8 cellular contexts compared by ENCODE assay signal in the genomic region with DNA sequence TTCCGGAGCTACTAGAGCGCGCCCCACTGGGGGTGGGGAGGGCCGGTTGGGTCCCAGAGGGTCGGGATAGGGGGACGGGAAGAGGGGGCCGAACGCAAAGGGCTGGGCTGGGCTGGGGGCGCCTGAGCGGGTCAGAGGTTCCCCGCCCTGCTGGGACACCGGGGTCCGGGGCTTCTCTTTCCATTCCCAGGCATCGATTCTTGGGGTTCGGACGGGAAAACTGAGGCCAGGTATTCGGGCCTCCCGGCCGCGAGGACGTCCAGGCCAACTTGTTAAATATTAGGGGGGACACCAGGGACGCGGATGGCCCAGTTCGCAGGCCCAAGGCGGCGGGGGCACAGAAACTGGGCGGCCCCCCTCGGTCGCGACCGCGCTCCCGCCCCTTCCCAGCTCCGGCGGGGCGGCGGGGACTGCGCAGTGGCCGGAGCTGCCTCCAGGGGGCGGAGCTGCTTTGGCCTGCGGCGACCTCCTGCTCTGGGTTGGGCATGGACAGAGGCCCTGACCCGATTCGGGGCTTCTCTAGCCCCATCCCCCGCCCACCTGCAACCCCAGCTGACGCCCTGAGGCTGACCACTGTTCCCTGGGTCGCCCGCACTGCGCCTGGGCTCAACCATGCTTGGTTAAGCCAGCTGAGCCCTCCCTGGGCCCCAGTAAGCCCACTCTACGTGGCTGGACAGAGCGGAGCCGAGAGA. TPM values are rescaled to one million over a fixed set of nuclear protein-coding genes. Genes with fewer than 3 reads are reported as not detected.
DNase-seq lines count a peak whose midpoint lies in the region; ATAC-seq and TF ChIP-seq lines count a peak whose summit lies in the region.

No MANE protein-coding gene starts in this region.

- no peaks in the 10 kb centered on the region for H3K27me3 Mint-ChIP-seq in activated naive CD8-positive, alpha-beta T cell treated with anti-CD3 and anti-CD28 coated beads for 36 hours

- peak; percentile 17 for TF ChIP-seq POLR2A in ovary (IDR thresholded peaks at IDR 0.05)

- TF ChIP-seq EP300 in ovary (IDR thresholded peaks at IDR 0.05) = no peak

- peak overlapping the region; percentile 78 for H3K4me3 ChIP-seq in PC-9
- peak overlapping the region; percentile 79 for H3K4me3 ChIP-seq in ovary

- H3K36me3 Mint-ChIP-seq in activated naive CD8-positive, alpha-beta T cell treated with anti-CD3 and anti-CD28 coated beads for 36 hours = peaks cover 14% of the 10 kb centered on the region

- H3K36me3 ChIP-seq in PC-9 (ENCODE audit: low read depth) (no peaks in the 10 kb centered on the region), ovary (no peaks in the 10 kb centered on the region)

- H3K4me1 Mint-ChIP-seq in activated naive CD8-positive, alpha-beta T cell treated with anti-CD3 and anti-CD28 coated beads for 36 hours = peaks cover 20% of the 10 kb centered on the region

- POLR2A ChIA-PET in PC-9 (lab: Charles Lee; ENCODE audit: unreplicated experiment) = interaction anchor here (0.6 kb wide), 1 partner anchor 10 kb away, joined by 6 read pairs; no protein-coding TSS in a partner anchor

- TSS peak; percentile 62 for BruUV-seq in PC-9 (replicated peaks; lab: Mats Ljungman, UMichigan)

- H3K9me3 Mint-ChIP-seq in activated naive CD8-positive, alpha-beta T cell treated with anti-CD3 and anti-CD28 coated beads for 36 hours = no peaks in the 10 kb centered on the region

- H3K4me1 ChIP-seq in PC-9 (replicated peaks; ENCODE audit: insufficient read depth) = peaks cover 10% of the 10 kb centered on the region; the same call in 1 of the 2 replicates
- peaks cover 14% of the 10 kb centered on the region for H3K4me1 ChIP-seq in ovary (ENCODE audit: insufficient read depth)

- ATAC-seq in HG03045 (IDR thresholded peaks at IDR 0.05; ENCODE audit: unreplicated experiment) (peak; percentile 25), Right ventricle myocardium superior (ENCODE audit: poor library complexity) (peak; percentile 76)

- H3K9me3 ChIP-seq in PC-9 (ENCODE audit: insufficient read depth, low read depth) = no peaks in the 10 kb centered on the region
- no peaks in the 10 kb centered on the region for H3K9me3 ChIP-seq in ovary

- peaks cover 19% of the 10 kb centered on the region for H4K20me1 ChIP-seq in PC-9 (ENCODE audit: insufficient read depth)

- H3K79me2 ChIP-seq in PC-9 (ENCODE audit: low read depth) = peaks cover 30% of the 10 kb centered on the region

- H3K4me2 ChIP-seq in PC-9 = peak overlapping the region; percentile 87

- H3K27ac ChIP-seq in PC-9 (peak overlapping the region; percentile 83), ovary (peak overlapping the region; percentile 18 to 87)

- H2AFZ ChIP-seq in PC-9 = peak overlapping the region; percentile 79

- no peaks in the 10 kb centered on the region for H3F3A ChIP-seq in PC-9 (ENCODE audit: insufficient read depth, low read depth)

- peak; percentile 76 for DNase-seq in NCI-H82 (lab: John Stamatoyannopoulos, UW)
- no peak for DNase-seq in NCI-H82 treated with DMSO at 0.1 percent for 48 hours (lab: John Stamatoyannopoulos, UW; ENCODE audit: unreplicated experiment)
- peak in 1 of 2 experiments; percentile 76 for DNase-seq in PC-9
- peak; percentile 78 for DNase-seq in activated naive CD8-positive, alpha-beta T cell treated with anti-CD3 and anti-CD28 coated beads for 36 hours
- DNase-seq in Right ventricle myocardium superior = peak; percentile 89
- peak; percentile 70 to 85 (median 81) for DNase-seq in ovary
- DNase-seq in dedifferentiated amniotic fluid mesenchymal stem cell (ENCODE audit: extremely low spot score) = no peak

- CTCF ChIA-PET in PC-9 (lab: Charles Lee) = interaction anchor here (0.9 kb wide), 1 partner anchor 32 kb away, joined by 4 read pairs; no protein-coding TSS in a partner anchor

- TF ChIP-seq CTCF in PC-9 (conservative IDR thresholded peaks at IDR 0.05) (peak; percentile 71), ovary (IDR thresholded peaks at IDR 0.05) (peak; percentile 49 to 79 (median 77))

- WGBS in ovary, 3 donors = 4 to 15% (median 5%) methylated on average over 20 to 52 of the region's 52 CpGs

- intact Hi-C loops in PC-9 (cut with micrococcal nuclease; ENCODE audit: unreplicated experiment) (loop anchor here (2.0 kb wide), 1 partner anchor 40 kb away; the partner anchor contains the start of genes ADAT3 and SCAMP4), Right ventricle myocardium superior (cut with DNase I) (no loop called here), ovary (cut with DNase I) (loop anchor here in 1 of 4 donors (5.0 kb wide), 1 partner anchor 43 kb away; the partner anchor contains the start of genes ADAT3 and SCAMP4)

- H3K27ac Mint-ChIP-seq in activated naive CD8-positive, alpha-beta T cell treated with anti-CD3 and anti-CD28 coated beads for 36 hours = peak overlapping the region; percentile 88

- H3K4me3 Mint-ChIP-seq in activated naive CD8-positive, alpha-beta T cell treated with anti-CD3 and anti-CD28 coated beads for 36 hours = peak overlapping the region; percentile 80

- H3K27me3 ChIP-seq in PC-9 (ENCODE audit: insufficient read depth, low read depth) = no peaks in the 10 kb centered on the region
- no peaks in the 10 kb centered on the region for H3K27me3 ChIP-seq in ovary

- no peaks in the 10 kb centered on the region for H3K9me2 ChIP-seq in PC-9 (ENCODE audit: insufficient read depth)

RNA-seq across cellular contexts. Expression of gene KLF16, which starts 1.2 kb away (rescaled TPM):
- total RNA-seq in PC-9 (2021) = 26.7 and 41.2 TPM in 2 replicates
- 10 to 100 TPM; 37.9 to 39.0 TPM for total RNA-seq in activated naive CD8-positive, alpha-beta T cell treated with anti-CD3 and anti-CD28 coated beads for 36 hours
- 6.2 TPM for total RNA-seq in Right ventricle myocardium superior
- 10 to 100 TPM in 6 of 7 donors, 1 to 10 TPM in 1; 4.2 to 26.6 (median 14.4) TPM for total RNA-seq in ovary
- 1 to 10 TPM in 1 of 2 donors, under 1 TPM in 1; 0.63 to 5.4 TPM for polyA plus RNA-seq in ovary

RNA-seq across cellular contexts. Expression of gene REXO1, which starts 16.3 kb away (rescaled TPM):
- total RNA-seq in PC-9 (2021) (25.6 and 25.8 TPM in 2 replicates), Right ventricle myocardium superior (13.6 TPM), ovary (10 to 100 TPM; 14.9 to 46.7 (median 30.4) TPM)
- 10 to 100 TPM; 53.1 to 54.2 TPM for total RNA-seq in activated naive CD8-positive, alpha-beta T cell treated with anti-CD3 and anti-CD28 coated beads for 36 hours
- 10 to 100 TPM in 1 of 2 donors, 1 to 10 TPM in 1; 4.8 to 21.5 TPM for polyA plus RNA-seq in ovary

RNA-seq across cellular contexts. Expression of gene ABHD17A, which starts 20.7 kb away (rescaled TPM):
- total RNA-seq in PC-9 (2021) (33.0 and 35.9 TPM in 2 replicates), Right ventricle myocardium superior (55.7 TPM), ovary (10 to 100 TPM; 54.2 to 87.3 (median 65.4) TPM)
- total RNA-seq in activated naive CD8-positive, alpha-beta T cell treated with anti-CD3 and anti-CD28 coated beads for 36 hours = 100 to 1,000 TPM in 1 of 2 experiments, 10 to 100 TPM in 1; 98.7 to 106 TPM
- polyA plus RNA-seq in ovary = 10 to 100 TPM in 1 of 2 donors, under 1 TPM in 1; 0.57 to 65.6 TPM

RNA-seq across cellular contexts. Expression of gene ADAT3, which starts 40.6 kb away (rescaled TPM):
- total RNA-seq in PC-9 (2021) = 7.8 and 10.1 TPM in 2 replicates
- 1 to 10 TPM; 5.7 to 5.9 TPM for total RNA-seq in activated naive CD8-positive, alpha-beta T cell treated with anti-CD3 and anti-CD28 coated beads for 36 hours
- 2.1 TPM for total RNA-seq in Right ventricle myocardium superior
- 10 to 100 TPM in 1 of 7 donors, 1 to 10 TPM in 6; 2.6 to 13.7 (median 4.6) TPM for total RNA-seq in ovary
- polyA plus RNA-seq in ovary = 1 to 10 TPM in 1 of 2 donors, not detected in 1; 2.3 TPM

RNA-seq across cellular contexts. Expression of gene SCAMP4, which starts 40.6 kb away (rescaled TPM):
- total RNA-seq in PC-9 (2021) = 61.7 and 69.8 TPM in 2 replicates
- 10 to 100 TPM; 31.0 to 35.0 TPM for total RNA-seq in activated naive CD8-positive, alpha-beta T cell treated with anti-CD3 and anti-CD28 coated beads for 36 hours
- total RNA-seq in Right ventricle myocardium superior = 16.2 TPM
- 10 to 100 TPM; 32.0 to 87.0 (median 62.6) TPM for total RNA-seq in ovary
- 10 to 100 TPM; 11.7 to 31.1 TPM for polyA plus RNA-seq in ovary

Comparison
In these comparisons a context has a peak if more than half of its experiments do, and no peak if none do; other contexts are left out.
1. DNase-seq: peak in NCI-H82 (single experiment), activated naive CD8-positive, alpha-beta T cell treated with anti-CD3 and anti-CD28 coated beads for 36 hours (single experiment), Right ventricle myocardium superior (single experiment) and ovary (5 of 5); none in NCI-H82 treated with DMSO at 0.1 percent for 48 hours (single experiment) and dedifferentiated amniotic fluid mesenchymal stem cell (single experiment).